8 cellular contexts compared by ENCODE assay signal in the genomic region with DNA sequence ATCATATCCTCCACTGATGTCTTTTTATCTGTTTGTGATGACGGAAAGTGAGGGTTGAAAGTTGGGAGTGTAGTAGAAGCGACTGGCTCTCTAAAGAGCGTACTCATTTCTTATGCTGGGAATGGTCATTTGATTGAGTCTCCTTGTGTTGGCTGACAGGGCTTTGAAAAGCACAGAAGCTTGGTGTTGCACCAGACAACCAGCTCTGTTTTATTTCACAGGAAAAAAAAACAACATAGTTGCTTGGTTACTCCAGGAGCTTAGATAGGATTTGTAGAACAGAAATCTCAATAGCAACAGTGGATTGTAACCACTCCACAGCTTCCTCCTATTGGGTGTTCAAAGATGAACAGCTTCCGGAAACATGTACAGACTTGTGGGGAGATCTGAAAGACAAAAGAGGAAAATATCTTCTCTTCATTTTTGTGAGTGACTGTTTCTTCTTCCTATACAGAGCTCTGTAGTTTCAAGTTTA. TPM values are rescaled to one million over a fixed set of nuclear protein-coding genes. Genes with fewer than 3 reads are reported as not detected.
DNase-seq lines count a peak whose midpoint lies in the region; ATAC-seq lines count a peak whose summit lies in the region.

No MANE protein-coding gene starts in this region.

- H3K4me3 ChIP-seq in endocrine pancreas (ENCODE audit: control insufficient read depth, insufficient read depth, low read length) = peak overlapping the region; percentile 83

- peak; percentile 24 for ATAC-seq in naive B cell (ENCODE audit: low read depth in 2 of 2)
- ATAC-seq in HG02623 (IDR thresholded peaks at IDR 0.05; ENCODE audit: unreplicated experiment) = no peak

- no peaks in the 10 kb centered on the region for H3K27me3 Mint-ChIP-seq in naive B cell

- peak overlapping the region; percentile 73 to 100 (median 98) for H3K4me3 Mint-ChIP-seq in naive B cell

- H3K9me3 Mint-ChIP-seq in naive B cell = no peaks in the 10 kb centered on the region

- DNase-seq in SKM-1 treated with dmso at 0.1 percent for 144 hours (lab: John Stamatoyannopoulos, UW; ENCODE audit: unreplicated experiment) = peak; percentile 22
- no peak for DNase-seq in SKM-1 (lab: John Stamatoyannopoulos, UW; ENCODE audit: unreplicated experiment)
- DNase-seq in SIG-M5 (lab: John Stamatoyannopoulos, UW) = peak; percentile 70
- DNase-seq in naive B cell = peak; percentile 43
- DNase-seq in HuH-7 (ENCODE audit: low spot score) = no peak
- no peak for DNase-seq in activated effector memory CD4-positive, alpha-beta T cell treated with Interleukin-2 at 50 U/mL for 16 hours

- peak overlapping the region; percentile 83 to 99 (median 98) for H3K27ac Mint-ChIP-seq in naive B cell

- no peak overlapping the region for H3K9ac ChIP-seq in endocrine pancreas (ENCODE audit: control insufficient read depth, insufficient read depth, low read length)

- H3K9me3 ChIP-seq in endocrine pancreas (ENCODE audit: control insufficient read depth, low read length) = no peaks in the 10 kb centered on the region

- peaks cover 2% of the 10 kb centered on the region for H3K36me3 ChIP-seq in endocrine pancreas (ENCODE audit: control insufficient read depth, insufficient read depth, low read length)

- peaks cover 64 to 76% (median 66%) of the 10 kb centered on the region in 3 donors for H3K4me1 Mint-ChIP-seq in naive B cell

- H3K36me3 Mint-ChIP-seq in naive B cell = peaks cover 14 to 19% of the 10 kb centered on the region in 2 donors

- no peaks in the 10 kb centered on the region for H3K27me3 ChIP-seq in endocrine pancreas (ENCODE audit: control insufficient read depth, insufficient read depth, low read length)

- no peaks in the 10 kb centered on the region for H3K4me1 ChIP-seq in endocrine pancreas (ENCODE audit: control insufficient read depth, insufficient read depth, low read length)

RNA-seq across cellular contexts. Expression of gene RBM14, which starts 2.7 kb away (rescaled TPM):
- polyA plus RNA-seq in naive B cell (ENCODE audit: low read depth in 6 of 6) = 10 to 100 TPM; 68.0 to 97.2 (median 86.4) TPM

RNA-seq across cellular contexts. Expression of gene RBM4, which starts 19.4 kb away (rescaled TPM):
- polyA plus RNA-seq in naive B cell (ENCODE audit: low read depth in 6 of 6) = 100 to 1,000 TPM; 197 to 275 (median 228) TPM

RNA-seq across cellular contexts. Expression of gene CCS, which starts 26.1 kb away (rescaled TPM):
- polyA plus RNA-seq in naive B cell (ENCODE audit: low read depth in 6 of 6) = 10 to 100 TPM; 51.8 to 87.8 (median 66.4) TPM

RNA-seq across cellular contexts. Expression of gene CCDC87, which starts 26.3 kb away (rescaled TPM):
- polyA plus RNA-seq in naive B cell (ENCODE audit: low read depth in 6 of 6) = under 1 TPM in 2 of 6 donors, not detected in 4; 0.13 to 0.30 TPM

RNA-seq across cellular contexts. Expression of gene CTSF, which starts 50.7 kb away (rescaled TPM):
- 10 to 100 TPM in 4 of 6 donors, 1 to 10 TPM in 2; 5.0 to 14.3 (median 11.4) TPM for polyA plus RNA-seq in naive B cell (ENCODE audit: low read depth in 6 of 6)

Comparison
In these comparisons a context has a peak if more than half of its experiments do, and no peak if none do; other contexts are left out.
1. DNase-seq: peak in SKM-1 treated with dmso at 0.1 percent for 144 hours (single experiment), SIG-M5 (single experiment) and naive B cell (single experiment); none in SKM-1 (single experiment), HuH-7 (single experiment) and activated effector memory CD4-positive, alpha-beta T cell treated with Interleukin-2 at 50 U/mL for 16 hours (single experiment).